14 cellular contexts compared by ENCODE assay signal in genomic region chr6:19538086-19538485, GRCh38.
DNase-seq lines count a peak whose midpoint lies in the region; ATAC-seq and TF ChIP-seq lines count a peak whose summit lies in the region.
"Had no signal": no experiment of that assay in that cellular context is flagged by ENCODE, and none has a peak within 500 bp of the region (broad histone marks: within the 10 kb centered on the region; RNA-seq: fewer than 3 reads in every experiment).

No MANE protein-coding gene starts in this region.

- no peak overlapping the region for H3K4me3 Mint-ChIP-seq in activated T-cell treated with anti-CD3 and anti-CD28 coated beads, Interleukin-2, amount 50 U/mL, for 24 hours
- H3K4me3 Mint-ChIP-seq: IgD-negative memory B cell had no signal

- H3K27ac ChIP-seq in Peyer's patch (no peak overlapping the region), left lung (no peak overlapping the region)
- H3K27ac ChIP-seq: brain microvascular endothelial cell had no signal

- no peaks in the 10 kb centered on the region for H3K4me1 Mint-ChIP-seq in activated T-cell treated with anti-CD3 and anti-CD28 coated beads, Interleukin-2, amount 50 U/mL, for 24 hours (ENCODE audit: low read depth)

- no peaks in the 10 kb centered on the region for H3K36me3 ChIP-seq in Peyer's patch
- H3K36me3 ChIP-seq in left lung: no peaks in the 10 kb centered on the region
- H3K36me3 ChIP-seq: brain microvascular endothelial cell had no signal

- no peak for TF ChIP-seq POLR2A in Peyer's patch (IDR thresholded peaks at IDR 0.05)

- peak; percentile 99 for DNase-seq in DMS153 (lab: John Stamatoyannopoulos, UW)
- peak; percentile 16 to 38 for DNase-seq in NCI-H1930 (lab: John Stamatoyannopoulos, UW)
- peak in 2 of 3 donors; percentile 77 to 80 for DNase-seq in Peyer's patch
- DNase-seq in left lung: peak in 1 of 2 donors; percentile 68
- DNase-seq in activated effector memory CD4-positive, alpha-beta T cell treated with Interleukin-2 at 50 U/mL for 16 hours: no peak
- DNase-seq in activated T-cell treated with anti-CD3 and anti-CD28 coated beads, Interleukin-2, amount 50 U/mL, for 24 hours: no peak
- DNase-seq in HUDEP-2 (lab: John Stamatoyannopoulos, UW; ENCODE audit: unreplicated experiment in 76 of 76): no peak
- DNase-seq: AML-193; brain microvascular endothelial cell; left cardiac atrium; nucleus accumbens; stimulated activated CD4-positive, alpha-beta T cell treated with anti-CD3 and anti-CD28 coated beads, Interleukin-2, amount 100 ng/mL, for 48 hours had no signal

- no peak overlapping the region for H3K27ac Mint-ChIP-seq in activated T-cell treated with anti-CD3 and anti-CD28 coated beads, Interleukin-2, amount 50 U/mL, for 24 hours
- H3K27ac Mint-ChIP-seq: IgD-negative memory B cell had no signal

- H3K9me3 ChIP-seq in Peyer's patch: no peaks in the 10 kb centered on the region
- H3K9me3 ChIP-seq in left lung: no peaks in the 10 kb centered on the region

- ATAC-seq in left lung: peak; percentile 49
- ATAC-seq in GM21737 (IDR thresholded peaks at IDR 0.05; ENCODE audit: unreplicated experiment): no peak

- intact Hi-C loops in left lung (cut with DNase I): no loop called here

- no peaks in the 10 kb centered on the region for H3K36me3 Mint-ChIP-seq in activated T-cell treated with anti-CD3 and anti-CD28 coated beads, Interleukin-2, amount 50 U/mL, for 24 hours (ENCODE audit: low read depth)
- H3K36me3 Mint-ChIP-seq: IgD-negative memory B cell had no signal

- TF ChIP-seq CTCF in Peyer's patch (IDR thresholded peaks at IDR 0.05) (no peak), left lung (IDR thresholded peaks at IDR 0.05) (no peak)

- H3K4me3 ChIP-seq in Peyer's patch (no peak overlapping the region), left lung (no peak overlapping the region)

- no peaks in the 10 kb centered on the region for H3K27me3 ChIP-seq in Peyer's patch
- H3K27me3 ChIP-seq in left lung: no peaks in the 10 kb centered on the region
- H3K27me3 ChIP-seq: brain microvascular endothelial cell had no signal

- no peaks in the 10 kb centered on the region for H3K4me1 ChIP-seq in Peyer's patch
- H3K4me1 ChIP-seq in left lung: no peaks in the 10 kb centered on the region

- peaks cover 4% of the 10 kb centered on the region for H3K9me3 Mint-ChIP-seq in activated T-cell treated with anti-CD3 and anti-CD28 coated beads, Interleukin-2, amount 50 U/mL, for 24 hours

- no peaks in the 10 kb centered on the region for H3K27me3 Mint-ChIP-seq in activated T-cell treated with anti-CD3 and anti-CD28 coated beads, Interleukin-2, amount 50 U/mL, for 24 hours
- H3K27me3 Mint-ChIP-seq: IgD-negative memory B cell had no signal

Comparison
In these comparisons a context has a peak if more than half of its experiments do, and no peak if none do; other contexts are left out.
1. DNase-seq: peak in DMS153 (single experiment), NCI-H1930 (2 of 2) and Peyer's patch (2 of 3); none in activated effector memory CD4-positive, alpha-beta T cell treated with Interleukin-2 at 50 U/mL for 16 hours (single experiment), activated T-cell treated with anti-CD3 and anti-CD28 coated beads, Interleukin-2, amount 50 U/mL, for 24 hours (single experiment) and HUDEP-2 (0 of 76).